10 cellular contexts compared by ENCODE assay signal in genomic region chr17:77610518-77610893, GRCh38.
DNase-seq lines count a peak whose midpoint lies in the region; ATAC-seq and TF ChIP-seq lines count a peak whose summit lies in the region.
"Had no signal": no experiment of that assay in that cellular context is flagged by ENCODE, and none has a peak within 500 bp of the region (broad histone marks: within the 10 kb centered on the region; RNA-seq: fewer than 3 reads in every experiment).

No MANE protein-coding gene starts in this region.

- peak overlapping the region; percentile 63 for H3K4me3 Mint-ChIP-seq in activated CD8-positive, alpha-beta T cell treated with anti-CD3 and anti-CD28 coated beads for 36 hours

- CTCF ChIA-PET in activated CD8-positive, alpha-beta T cell treated with anti-CD3 and anti-CD28 coated beads for 36 hours (lab: Charles Lee): interaction anchor here (0.7 to 1.3 kb wide), 4 partner anchors 9 to 67 kb away, joined by 3 to 6 read pairs (median 4); no protein-coding TSS in a partner anchor

- intact Hi-C loops in activated CD8-positive, alpha-beta T cell treated with anti-CD3 and anti-CD28 coated beads for 36 hours (cut with micrococcal nuclease): no loop called here
- intact Hi-C loops in lower lobe of right lung (cut with DNase I): no loop called here

- H3K9me3 Mint-ChIP-seq in activated CD8-positive, alpha-beta T cell treated with anti-CD3 and anti-CD28 coated beads for 36 hours: peaks cover 4% of the 10 kb centered on the region

- H3K27me3 ChIP-seq in lower lobe of right lung (ENCODE audit: low read depth) (no peaks in the 10 kb centered on the region), suprapubic skin (peaks cover 6% of the 10 kb centered on the region)

- DNase-seq in activated CD4-positive, alpha-beta T cell treated with anti-CD3 and anti-CD28 coated beads, Interleukin-2, amount 50 U/mL, for 1 hour: peak; percentile 6
- no peak for DNase-seq in activated CD4-positive, alpha-beta T cell treated with anti-CD3 and anti-CD28 coated beads for 1 hour
- peak; percentile 23 for DNase-seq in activated CD8-positive, alpha-beta T cell treated with anti-CD3 and anti-CD28 coated beads for 36 hours
- DNase-seq in lower lobe of right lung (no peak), suprapubic skin (ENCODE audit: low spot score in 2 of 2) (peak in 1 of 2 donors; percentile 65), SKM-1 treated with dmso at 0.1 percent for 144 hours (lab: John Stamatoyannopoulos, UW; ENCODE audit: unreplicated experiment) (no peak), NCI-H187 treated with DMSO at 0.1 percent for 48 hours (lab: John Stamatoyannopoulos, UW) (no peak)
- DNase-seq: MG63, NCI-H526 had no signal

- TF ChIP-seq EP300 in suprapubic skin (IDR thresholded peaks at IDR 0.05): no peak

- no peak for TF ChIP-seq POLR2A in suprapubic skin (IDR thresholded peaks at IDR 0.05)

- peaks cover 26% of the 10 kb centered on the region for H3K4me1 Mint-ChIP-seq in activated CD8-positive, alpha-beta T cell treated with anti-CD3 and anti-CD28 coated beads for 36 hours (ENCODE audit: low read depth)

- POLR2A ChIA-PET in activated CD8-positive, alpha-beta T cell treated with anti-CD3 and anti-CD28 coated beads for 36 hours (lab: Charles Lee): interaction anchor here (0.7 to 2.6 kb wide), 10 partner anchors 8 to 378 kb away, joined by 3 to 10 read pairs (median 3); no protein-coding TSS in a partner anchor

- H3K36me3 Mint-ChIP-seq in activated CD8-positive, alpha-beta T cell treated with anti-CD3 and anti-CD28 coated beads for 36 hours (ENCODE audit: low read depth): no peaks in the 10 kb centered on the region

- TF ChIP-seq CTCF in activated CD8-positive, alpha-beta T cell treated with anti-CD3 and anti-CD28 coated beads for 36 hours (IDR thresholded peaks at IDR 0.05): no peak
- TF ChIP-seq CTCF in lower lobe of right lung (IDR thresholded peaks at IDR 0.05): no peak
- TF ChIP-seq CTCF in suprapubic skin (IDR thresholded peaks at IDR 0.05): no peak

- H3K4me3 ChIP-seq in lower lobe of right lung (peak overlapping the region; percentile 18), suprapubic skin (peak overlapping the region; percentile 8)
- H3K4me3 ChIP-seq: MG63 had no signal

- H3K4me1 ChIP-seq in lower lobe of right lung: peaks cover 3% of the 10 kb centered on the region
- H3K4me1 ChIP-seq in suprapubic skin: peaks cover 35% of the 10 kb centered on the region

- 43% methylated on average over 5 of the region's 5 CpGs for WGBS in suprapubic skin

- ATAC-seq in activated CD8-positive, alpha-beta T cell treated with anti-CD3 and anti-CD28 coated beads for 36 hours: peak; percentile 55
- ATAC-seq in lower lobe of right lung (no peak), HG03095 (IDR thresholded peaks at IDR 0.05; ENCODE audit: unreplicated experiment) (no peak)

- H3K27ac ChIP-seq in lower lobe of right lung: no peak overlapping the region
- H3K27ac ChIP-seq in suprapubic skin: peak overlapping the region; percentile 69

- peak overlapping the region; percentile 92 for H3K27ac Mint-ChIP-seq in activated CD8-positive, alpha-beta T cell treated with anti-CD3 and anti-CD28 coated beads for 36 hours

- H3K9me3 ChIP-seq in lower lobe of right lung (no peaks in the 10 kb centered on the region), suprapubic skin (no peaks in the 10 kb centered on the region)
- H3K9me3 ChIP-seq: MG63 had no signal

- no peaks in the 10 kb centered on the region for H3K36me3 ChIP-seq in lower lobe of right lung
- H3K36me3 ChIP-seq in suprapubic skin: no peaks in the 10 kb centered on the region
- H3K36me3 ChIP-seq: MG63 had no signal

- no peaks in the 10 kb centered on the region for H3K27me3 Mint-ChIP-seq in activated CD8-positive, alpha-beta T cell treated with anti-CD3 and anti-CD28 coated beads for 36 hours

Comparison
In these comparisons a context has a peak if more than half of its experiments do, and no peak if none do; other contexts are left out.
1. DNase-seq: peak in activated CD4-positive, alpha-beta T cell treated with anti-CD3 and anti-CD28 coated beads, Interleukin-2, amount 50 U/mL, for 1 hour (single experiment) and activated CD8-positive, alpha-beta T cell treated with anti-CD3 and anti-CD28 coated beads for 36 hours (single experiment); none in activated CD4-positive, alpha-beta T cell treated with anti-CD3 and anti-CD28 coated beads for 1 hour (single experiment), lower lobe of right lung (single experiment), SKM-1 treated with dmso at 0.1 percent for 144 hours (single experiment) and NCI-H187 treated with DMSO at 0.1 percent for 48 hours (single experiment).